ENCODE assay signal across 8 cellular contexts in genomic region chr12:50314629-50315312, GRCh38. TPM values are rescaled to one million over a fixed set of nuclear protein-coding genes. Genes with fewer than 3 reads are reported as not detected.
DNase-seq lines count a peak whose midpoint lies in the region; ATAC-seq, FAIRE-seq and TF ChIP-seq lines count a peak whose summit lies in the region.

No MANE protein-coding gene starts in this region.

- no peaks in the 10 kb centered on the region for H3K4me1 ChIP-seq in cardiac muscle cell (ENCODE audit: low read depth)

- no peak for FAIRE-seq in bronchial epithelial cell (lab: Jason Lieb, UNC)

- DNase-seq in cardiac muscle cell (ENCODE audit: low read depth in 1 of 2, low spot score in 1 of 2) (peak; percentile 54 to 82), cardiac septum (ENCODE audit: low spot score) (no peak), NCI-H2171 treated with DMSO at 0.1 percent for 48 hours (lab: John Stamatoyannopoulos, UW) (peak; percentile 74), bronchial epithelial cell (ENCODE audit: low read depth) (peak; percentile 40), medulla oblongata (ENCODE audit: extremely low spot score) (peak; percentile 12), NCI-H187 treated with DMSO at 0.1 percent for 48 hours (lab: John Stamatoyannopoulos, UW) (no peak)

- H3K36me3 ChIP-seq in cardiac muscle cell (no peaks in the 10 kb centered on the region), bronchial epithelial cell (ENCODE audit: control insufficient read depth, insufficient read depth, low read length) (no peaks in the 10 kb centered on the region)

- no peak overlapping the region for H3K27ac ChIP-seq in cardiac muscle cell

- intact Hi-C loops in cardiac septum (cut with DNase I) = loop anchor here (10.0 kb wide), 1 partner anchor 130 kb away; no protein-coding TSS in a partner anchor

- no peaks in the 10 kb centered on the region for H3K9me3 ChIP-seq in cardiac muscle cell (ENCODE audit: low read depth)

- no peak for ATAC-seq in HG03520 (IDR thresholded peaks at IDR 0.05; ENCODE audit: unreplicated experiment)
- no peak for ATAC-seq in HG03432 (IDR thresholded peaks at IDR 0.05; ENCODE audit: unreplicated experiment)

- TF ChIP-seq CTCF in cardiac muscle cell (IDR thresholded peaks at IDR 0.05; ENCODE audit: low read depth, low read length) = peak; percentile 66
- peak; percentile 48 for TF ChIP-seq CTCF in bronchial epithelial cell (IDR thresholded peaks at IDR 0.05; ENCODE audit: insufficient read depth, low read length, severe bottlenecking)

- H3K4me3 ChIP-seq in cardiac muscle cell (no peak overlapping the region), bronchial epithelial cell (ENCODE audit: low read depth, low read length) (no peak overlapping the region)

- no peaks in the 10 kb centered on the region for H3K27me3 ChIP-seq in cardiac muscle cell
- H3K27me3 ChIP-seq in bronchial epithelial cell (ENCODE audit: control insufficient read depth, insufficient read depth, low read length) = no peaks in the 10 kb centered on the region

RNA-seq across cellular contexts. Expression of gene LIMA1, which starts 31.5 kb away (rescaled TPM):
- 12.6 and 12.8 TPM in 2 replicates for total RNA-seq in cardiac muscle cell
- polyA plus RNA-seq in cardiac muscle cell = 8.9 and 9.9 TPM in 2 replicates
- total RNA-seq in cardiac septum = 24.3 TPM
- total RNA-seq in bronchial epithelial cell = 95.0 and 98.2 TPM in 2 replicates

Comparison
In these comparisons a context has a peak if more than half of its experiments do, and no peak if none do; other contexts are left out.
1. DNase-seq: peak in cardiac muscle cell (2 of 2), NCI-H2171 treated with DMSO at 0.1 percent for 48 hours (single experiment), bronchial epithelial cell (single experiment) and medulla oblongata (single experiment); none in cardiac septum (single experiment) and NCI-H187 treated with DMSO at 0.1 percent for 48 hours (single experiment).